ENCODE assay signal across 1 cellular context in genomic region chr13:45343102-45343501, GRCh38.
TF ChIP-seq lines count a peak whose summit lies in the region.

No MANE protein-coding gene starts in this region.

TF ChIP-seq in K562, 482 proteins besides CTCF, POLR2A, EP300 and RAD21:
- TF ChIP-seq ZNF121 (CRISPR knock-in tag; conservative IDR thresholded peaks at IDR 0.05) = peak; percentile 88
